Comparison of ENCODE assay signal across 27 cellular contexts in the genomic region with DNA sequence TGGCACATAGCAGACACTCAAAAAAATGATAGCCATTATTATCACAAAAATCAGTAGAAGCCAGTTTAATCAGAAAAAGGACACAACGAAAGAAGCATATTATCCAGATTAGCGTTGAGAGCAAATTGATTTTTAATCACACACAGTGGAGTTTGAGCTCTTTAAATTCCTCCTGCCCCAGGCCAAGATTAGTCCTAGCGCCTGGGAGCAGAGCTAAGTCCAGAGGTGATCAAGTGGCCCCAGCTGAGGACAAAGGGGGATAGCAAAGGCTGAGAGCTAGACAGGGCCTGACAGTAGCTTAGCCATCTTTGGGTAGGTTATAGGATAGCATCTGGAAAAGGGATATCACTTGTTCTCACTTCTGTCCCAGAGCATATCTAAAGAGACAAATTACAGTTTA.
"Had no signal": no experiment of that assay in that cellular context is flagged by ENCODE, and none has a peak within 500 bp of the region (broad histone marks: within the 10 kb centered on the region; RNA-seq: fewer than 3 reads in every experiment).

No MANE protein-coding gene starts in this region.

- H3K36me3 Mint-ChIP-seq: mesothelial cell of epicardium, naive B cell had no signal

- H3K27ac Mint-ChIP-seq: mesothelial cell of epicardium, naive B cell had no signal

- H3K4me1 ChIP-seq: esophagus squamous epithelium, heart right ventricle, left lung, lower lobe of right lung had no signal

- H3K9me3 ChIP-seq: esophagus squamous epithelium, gastrocnemius medialis, heart right ventricle, left lung, lower lobe of right lung, mucosa of descending colon had no signal

- H3K36me3 ChIP-seq: esophagus squamous epithelium, gastrocnemius medialis, heart right ventricle, left lung, lower lobe of right lung had no signal

- DNase-seq: dermis blood vessel endothelial cell; dorsolateral prefrontal cortex; effector CD4-positive, alpha-beta T cell; effector memory CD4-positive, alpha-beta T cell; erythroblast; esophagus squamous epithelium; foreskin fibroblast; foreskin melanocyte; gastrocnemius medialis; glutamatergic neuron; head of caudate nucleus; heart right ventricle; hippocampal formation; left cardiac atrium; left lung; left ventricle myocardium superior; lower lobe of right lung; mesenchymal stem cell; mucosa of descending colon; naive B cell had no signal

- H3K4me3 Mint-ChIP-seq: mesothelial cell of epicardium, naive B cell had no signal

- H3K4me3 ChIP-seq: coronary artery, dorsolateral prefrontal cortex, esophagus squamous epithelium, gastrocnemius medialis, heart right ventricle, left lung, lower lobe of right lung, mucosa of descending colon had no signal

- H3K27me3 ChIP-seq: gastrocnemius medialis had no signal

- ATAC-seq: esophagus mucosa, gastrocnemius medialis, heart right ventricle, left cardiac atrium, left lung, left ventricle myocardium superior, lower lobe of right lung, mucosa of descending colon had no signal

- H3K4me1 Mint-ChIP-seq: mesothelial cell of epicardium, naive B cell had no signal

- H3K27ac ChIP-seq: coronary artery, dorsolateral prefrontal cortex, epithelial cell of prostate, esophagus squamous epithelium, gastrocnemius medialis, heart right ventricle, left lung, lower lobe of right lung had no signal

- FAIRE-seq: endometrium, islet of Langerhans, keratinocyte had no signal
